1 cellular context compared by ENCODE assay signal in genomic region chr5:146183403-146183802, GRCh38.
A peak's percentile ranks its signal among the peaks of the same experiment; 100 is the strongest.
TF ChIP-seq lines count a peak whose summit lies in the region.

No MANE protein-coding gene starts in this region.

TF ChIP-seq in HepG2, 621 proteins besides CTCF, POLR2A, EP300 and RAD21:
- TF ChIP-seq ZBTB38 (CRISPR knock-in tag; IDR thresholded peaks at IDR 0.05) (peak; percentile 65; the same call in 1 of the 2 replicates), ZBTB33 (CRISPR knock-in tag; IDR thresholded peaks at IDR 0.05) (0 out of 2 replicates have a peak, but pooled peaks have one; percentile 7)
